8 cellular contexts compared by ENCODE assay signal in genomic region chr14:102524451-102525212, GRCh38. TPM values are rescaled to one million over a fixed set of nuclear protein-coding genes. Genes with fewer than 3 reads are reported as not detected.
DNase-seq lines count a peak whose midpoint lies in the region; ATAC-seq and TF ChIP-seq lines count a peak whose summit lies in the region.

No MANE protein-coding gene starts in this region.

- peak; percentile 98 for ATAC-seq in GM19438 (IDR thresholded peaks at IDR 0.05; ENCODE audit: low read depth, unreplicated experiment)
- peak; percentile 92 for ATAC-seq in HG03575 (IDR thresholded peaks at IDR 0.05; ENCODE audit: extremely low read depth, insufficient number of reproducible peaks, low FRiP score, unreplicated experiment)
- ATAC-seq in activated CD8-positive, alpha-beta T cell treated with anti-CD3 and anti-CD28 coated beads for 36 hours: peak; percentile 98

- peaks cover 22% of the 10 kb centered on the region for H3K4me1 ChIP-seq in CD4-positive, alpha-beta memory T cell (ENCODE audit: insufficient read depth, low read length)

- POLR2A ChIA-PET in CD4-positive, alpha-beta memory T cell (lab: Charles Lee; ENCODE audit: partially characterized antibody): interaction anchor here (0.7 to 2.9 kb wide), 7 partner anchors 15 to 170 kb away, joined by 3 to 9 read pairs (median 4); partner anchors contain the start of genes ANKRD9 and RCOR1
- POLR2A ChIA-PET in activated CD8-positive, alpha-beta T cell treated with anti-CD3 and anti-CD28 coated beads for 36 hours (lab: Charles Lee): interaction anchor here (1.0 to 1.7 kb wide), 3 partner anchors 14 to 67 kb away, joined by 3 to 7 read pairs (median 5); partner anchors contain the start of gene ANKRD9

- H3K9me3 ChIP-seq in CD4-positive, alpha-beta memory T cell (ENCODE audit: control insufficient read depth in 1 of 2, low read length in 2 of 2): no peaks in the 10 kb centered on the region

- H3K4me3 Mint-ChIP-seq in CD4-positive, alpha-beta memory T cell: peak overlapping the region; percentile 80 to 93 (median 89)
- H3K4me3 Mint-ChIP-seq in activated CD8-positive, alpha-beta T cell treated with anti-CD3 and anti-CD28 coated beads for 36 hours: peak overlapping the region; percentile 79

- peak; percentile 93 for TF ChIP-seq CTCF in activated CD8-positive, alpha-beta T cell treated with anti-CD3 and anti-CD28 coated beads for 36 hours (IDR thresholded peaks at IDR 0.05)

- H3K27me3 ChIP-seq in CD4-positive, alpha-beta memory T cell (ENCODE audit: insufficient read depth, low read length): no peaks in the 10 kb centered on the region

- H3K9me3 Mint-ChIP-seq in CD4-positive, alpha-beta memory T cell: no peaks in the 10 kb centered on the region
- H3K9me3 Mint-ChIP-seq in activated CD8-positive, alpha-beta T cell treated with anti-CD3 and anti-CD28 coated beads for 36 hours: no peaks in the 10 kb centered on the region

- peak; percentile 84 to 91 (median 87) for DNase-seq in CD4-positive, alpha-beta memory T cell
- peak; percentile 96 for DNase-seq in NCI-H82 treated with DMSO at 0.1 percent for 48 hours (lab: John Stamatoyannopoulos, UW; ENCODE audit: unreplicated experiment)
- DNase-seq in activated CD8-positive, alpha-beta T cell treated with anti-CD3 and anti-CD28 coated beads for 36 hours: peak; percentile 98
- DNase-seq in effector CD8-positive, alpha-beta T cell (lab: John Stamatoyannopoulos, UW): peak; percentile 92
- DNase-seq in lung microvascular endothelial cell (ENCODE audit: low read depth in 2 of 2): peak; percentile 97 to 98
- DNase-seq in stimulated activated CD4-positive, alpha-beta T cell treated with anti-CD3 and anti-CD28 coated beads, TNF-alpha, amount 100 ng/mL, for 48 hours (ENCODE audit: low read depth in 3 of 3): peak; percentile 96

- H3K4me1 Mint-ChIP-seq in CD4-positive, alpha-beta memory T cell: peaks cover 14 to 31% (median 24%) of the 10 kb centered on the region in 4 donors
- peaks cover 28% of the 10 kb centered on the region for H3K4me1 Mint-ChIP-seq in activated CD8-positive, alpha-beta T cell treated with anti-CD3 and anti-CD28 coated beads for 36 hours (ENCODE audit: low read depth)

- no peaks in the 10 kb centered on the region for H3K36me3 Mint-ChIP-seq in CD4-positive, alpha-beta memory T cell
- H3K36me3 Mint-ChIP-seq in activated CD8-positive, alpha-beta T cell treated with anti-CD3 and anti-CD28 coated beads for 36 hours (ENCODE audit: low read depth): no peaks in the 10 kb centered on the region

- CTCF ChIA-PET in CD4-positive, alpha-beta memory T cell (lab: Charles Lee; ENCODE audit: partially characterized antibody): interaction anchor here (0.6 to 12.2 kb wide), 16 partner anchors 9 to 393 kb away, joined by 3 to 252 read pairs (median 6); partner anchors contain the start of genes ANKRD9 and ZNF839
- CTCF ChIA-PET in activated CD8-positive, alpha-beta T cell treated with anti-CD3 and anti-CD28 coated beads for 36 hours (lab: Charles Lee): interaction anchor here (0.6 to 5.7 kb wide), 32 partner anchors 9 to 377 kb away, joined by 3 to 31 read pairs (median 4); partner anchors contain the start of gene MOK

- no peaks in the 10 kb centered on the region for H3K36me3 ChIP-seq in CD4-positive, alpha-beta memory T cell (ENCODE audit: insufficient read depth, low read length)

- peak overlapping the region; percentile 48 for H3K27ac ChIP-seq in CD4-positive, alpha-beta memory T cell (ENCODE audit: low read depth, low read length)

- intact Hi-C loops in CD4-positive, alpha-beta memory T cell (cut with micrococcal nuclease): loop anchor here (1.0 to 5.0 kb wide), 3 partner anchors 68 to 393 kb away; partner anchors contain the start of gene RCOR1
- intact Hi-C loops in activated CD8-positive, alpha-beta T cell treated with anti-CD3 and anti-CD28 coated beads for 36 hours (cut with micrococcal nuclease): loop anchor here (5.0 kb wide), 1 partner anchor 68 kb away; the partner anchor contains the start of gene RCOR1

- peak overlapping the region; percentile 59 to 87 for H3K4me3 ChIP-seq in CD4-positive, alpha-beta memory T cell (ENCODE audit: low read length in 2 of 2)

- no peaks in the 10 kb centered on the region for H3K27me3 Mint-ChIP-seq in CD4-positive, alpha-beta memory T cell
- no peaks in the 10 kb centered on the region for H3K27me3 Mint-ChIP-seq in activated CD8-positive, alpha-beta T cell treated with anti-CD3 and anti-CD28 coated beads for 36 hours

- H3K27ac Mint-ChIP-seq in CD4-positive, alpha-beta memory T cell: peak overlapping the region; percentile 70 to 95 (median 90)
- H3K27ac Mint-ChIP-seq in activated CD8-positive, alpha-beta T cell treated with anti-CD3 and anti-CD28 coated beads for 36 hours: peak overlapping the region; percentile 75

RNA-seq across cellular contexts. Expression of gene ANKRD9, which starts 15.1 kb away (rescaled TPM):
- total RNA-seq in CD4-positive, alpha-beta memory T cell: 1 to 10 TPM; 1.8 to 2.5 TPM
- under 1 TPM in 1 of 2 donors, not detected in 1; 0.69 TPM for polyA plus RNA-seq in CD4-positive, alpha-beta memory T cell
- total RNA-seq in activated CD8-positive, alpha-beta T cell treated with anti-CD3 and anti-CD28 coated beads for 36 hours: 10 to 100 TPM; 15.0 to 16.9 TPM
- total RNA-seq in lung microvascular endothelial cell: 3.9 and 5.8 TPM in 2 replicates

Comparison
In these comparisons a context has a peak if more than half of its experiments do, and no peak if none do; other contexts are left out.
1. Peak in every context shown above with its lines: DNase-seq, ATAC-seq, H3K4me3 ChIP-seq and H3K27ac ChIP-seq.